2 cellular contexts compared by ENCODE assay signal in the genomic region with DNA sequence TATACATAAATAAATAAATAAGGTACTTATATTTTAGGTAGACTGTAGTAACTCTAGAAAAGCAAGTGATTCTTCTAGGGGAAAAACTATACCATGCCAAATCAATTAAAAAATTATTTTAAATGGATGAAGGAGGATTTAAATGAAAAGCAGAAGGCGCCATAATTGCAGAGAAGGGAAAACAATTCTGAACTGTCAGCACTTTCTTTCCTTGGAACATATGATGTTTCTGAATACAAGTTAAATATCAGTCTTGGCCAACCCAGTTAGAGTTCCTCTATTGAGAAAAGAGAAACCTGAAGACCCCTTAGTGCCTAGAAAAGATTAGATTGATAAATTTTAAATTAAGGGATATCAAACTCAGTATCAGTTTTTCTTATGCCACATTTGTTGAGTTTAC.
TF ChIP-seq lines count a peak whose summit lies in the region.

No MANE protein-coding gene starts in this region.

TF ChIP-seq in HepG2, 621 proteins besides CTCF, POLR2A, EP300 and RAD21:
- TF ChIP-seq PHB2 (IDR thresholded peaks at IDR 0.05; ENCODE audit: partially characterized antibody): no peak
- TF ChIP-seq MAFK (conservative IDR thresholded peaks at IDR 0.05 in 1 of 2, IDR thresholded peaks at IDR 0.05 in 1 of 2; ENCODE audit: low read length in 2 of 2): peak; percentile 29 to 73; a peak in 3 of 4 replicates
- TF ChIP-seq ATF2 (CRISPR knock-in tag; IDR thresholded peaks at IDR 0.05): no peak
- TF ChIP-seq ZNF337 (CRISPR knock-in tag; IDR thresholded peaks at IDR 0.05; ENCODE audit: borderline replicate concordance, low read depth): no peak
- TF ChIP-seq ZNF724P (CRISPR knock-in tag; IDR thresholded peaks at IDR 0.05; ENCODE audit: borderline replicate concordance): no peak
- no peak for TF ChIP-seq E2F5 (CRISPR knock-in tag; conservative IDR thresholded peaks at IDR 0.05)
- no peak for TF ChIP-seq NFYB (CRISPR knock-in tag; IDR thresholded peaks at IDR 0.05)
- peak; percentile 67 for TF ChIP-seq MAFF (IDR thresholded peaks at IDR 0.05; ENCODE audit: low read depth, low read length)
- TF ChIP-seq PHF20 (CRISPR knock-in tag; IDR thresholded peaks at IDR 0.05): no peak
- no peak for TF ChIP-seq SALL2 (CRISPR knock-in tag; IDR thresholded peaks at IDR 0.05)
- TF ChIP-seq ZNF484 (CRISPR knock-in tag; IDR thresholded peaks at IDR 0.05; ENCODE audit: borderline replicate concordance, low read depth): no peak
- TF ChIP-seq MLLT10 (CRISPR knock-in tag; IDR thresholded peaks at IDR 0.05): no peak
- TF ChIP-seq XBP1 (CRISPR knock-in tag; IDR thresholded peaks at IDR 0.05): no peak
- TF ChIP-seq ZBTB21 (CRISPR knock-in tag; IDR thresholded peaks at IDR 0.05): no peak
- TF ChIP-seq BHLHE40 (IDR thresholded peaks at IDR 0.05; ENCODE audit: low read length): no peak
- no peak for TF ChIP-seq TEAD2 (CRISPR knock-in tag; IDR thresholded peaks at IDR 0.05)

TF ChIP-seq in IMR-90, 13 proteins besides CTCF, POLR2A, EP300 and RAD21:
- no peak for TF ChIP-seq NFE2L2 (IDR thresholded peaks at IDR 0.05; ENCODE audit: low read depth, low read length)
- peak; percentile 64 for TF ChIP-seq MAFK (IDR thresholded peaks at IDR 0.05; ENCODE audit: low read depth, low read length)
- TF ChIP-seq RFX5 (IDR thresholded peaks at IDR 0.05; ENCODE audit: low read depth, low read length): no peak
- TF ChIP-seq RCOR1 (IDR thresholded peaks at IDR 0.05; ENCODE audit: insufficient replicate concordance, low read length): no peak
- no peak for TF ChIP-seq BHLHE40 (IDR thresholded peaks at IDR 0.05; ENCODE audit: low read depth, low read length)
- TF ChIP-seq FOS (IDR thresholded peaks at IDR 0.05; ENCODE audit: low read depth, low read length): no peak
- TF ChIP-seq CEBPB (IDR thresholded peaks at IDR 0.05; ENCODE audit: low read depth, low read length): no peak
- TF ChIP-seq, protein P1, sequence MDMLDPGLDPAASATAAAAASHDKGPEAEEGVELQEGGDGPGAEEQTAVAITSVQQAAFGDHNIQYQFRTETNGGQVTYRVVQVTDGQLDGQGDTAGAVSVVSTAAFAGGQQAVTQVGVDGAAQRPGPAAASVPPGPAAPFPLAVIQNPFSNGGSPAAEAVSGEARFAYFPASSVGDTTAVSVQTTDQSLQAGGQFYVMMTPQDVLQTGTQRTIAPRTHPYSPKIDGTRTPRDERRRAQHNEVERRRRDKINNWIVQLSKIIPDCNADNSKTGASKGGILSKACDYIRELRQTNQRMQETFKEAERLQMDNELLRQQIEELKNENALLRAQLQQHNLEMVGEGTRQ (IDR thresholded peaks at IDR 0.05; ENCODE audit: low read depth, low read length): no peak
